9 cellular contexts compared by ENCODE assay signal in genomic region chr4:41363384-41363981, GRCh38.
A peak's percentile ranks its signal among the peaks of the same experiment; 100 is the strongest.
DNase-seq lines count a peak whose midpoint lies in the region; TF ChIP-seq lines count a peak whose summit lies in the region.
"Had no signal": no experiment of that assay in that cellular context is flagged by ENCODE, and none has a peak within 500 bp of the region (broad histone marks: within the 10 kb centered on the region; RNA-seq: fewer than 3 reads in every experiment).

No MANE protein-coding gene starts in this region.

- peak overlapping the region; percentile 52 for H3K9ac ChIP-seq in mesenchymal stem cell (ENCODE audit: low read length)

- in situ Hi-C loops in KBM-7 (cut with MboI; ENCODE audit: low pct_unique_long_range_greater_than_20kb, low sequenced_read_pairs) = no loop called here

- peaks cover 24% of the 10 kb centered on the region for H3K27me3 Mint-ChIP-seq in type B pancreatic cell

- no peak overlapping the region for H4K8ac ChIP-seq in mesenchymal stem cell (ENCODE audit: low read length)

- H2BK5ac ChIP-seq in mesenchymal stem cell (ENCODE audit: low read depth, low read length, poor library complexity, severe bottlenecking) = no peak overlapping the region

- H4K91ac ChIP-seq in mesenchymal stem cell (ENCODE audit: low read length) = no peak overlapping the region

- H3K36me3 ChIP-seq in MG63 = peaks cover 18% of the 10 kb centered on the region
- H3K36me3 ChIP-seq in mesenchymal stem cell (ENCODE audit: control insufficient read depth in 1 of 2, insufficient read depth in 2 of 2, low read depth in 1 of 2, low read length in 2 of 2) = no peaks in the 10 kb centered on the region

- no peaks in the 10 kb centered on the region for H3K9me3 ChIP-seq in MG63
- no peaks in the 10 kb centered on the region for H3K9me3 ChIP-seq in mesenchymal stem cell (ENCODE audit: control insufficient read depth, low read length)

- H2BK120ac ChIP-seq in mesenchymal stem cell (ENCODE audit: low read depth, low read length) = no peak overlapping the region

- H3K27ac Mint-ChIP-seq in type B pancreatic cell = peak overlapping the region; percentile 60
- H3K27ac Mint-ChIP-seq: dendritic cell treated with granulocyte-macrophage colony-stimulating factor and Interleukin-4, amounts not matched to agents 40 ng/mL and 50 ng/mL, for 4 days had no signal

- peaks cover 31% of the 10 kb centered on the region for H3K4me1 Mint-ChIP-seq in type B pancreatic cell (ENCODE audit: unreplicated experiment)

- peak overlapping the region; percentile 92 for H3K4me3 Mint-ChIP-seq in type B pancreatic cell
- H3K4me3 Mint-ChIP-seq: dendritic cell treated with granulocyte-macrophage colony-stimulating factor and Interleukin-4, amounts not matched to agents 40 ng/mL and 50 ng/mL, for 4 days had no signal

- peak; percentile 18 for TF ChIP-seq CTCF in epithelial cell of proximal tubule (conservative IDR thresholded peaks at IDR 0.05; ENCODE audit: low read depth, low read length)
- no peak for TF ChIP-seq CTCF in type B pancreatic cell (conservative IDR thresholded peaks at IDR 0.05)

- WGBS in mesenchymal stem cell = 26% methylated on average over 7 of the region's 9 CpGs

- no peak overlapping the region for H2AFZ ChIP-seq in mesenchymal stem cell (ENCODE audit: low read depth, low read length)

- H3K9me3 Mint-ChIP-seq in type B pancreatic cell = no peaks in the 10 kb centered on the region
- H3K9me3 Mint-ChIP-seq: dendritic cell treated with granulocyte-macrophage colony-stimulating factor and Interleukin-4, amounts not matched to agents 40 ng/mL and 50 ng/mL, for 4 days had no signal

- peak overlapping the region in 1 of 2 experiments; percentile 95 for H2BK12ac ChIP-seq in mesenchymal stem cell (ENCODE audit: low read length in 2 of 2)

- H2BK15ac ChIP-seq in mesenchymal stem cell (ENCODE audit: low read depth, poor library complexity, severe bottlenecking) = no peak overlapping the region

- H3K14ac ChIP-seq in mesenchymal stem cell (ENCODE audit: low read length in 2 of 2) = no peak overlapping the region

- peak overlapping the region; percentile 67 for H3K4me3 ChIP-seq in MG63
- peak overlapping the region; percentile 78 for H3K4me3 ChIP-seq in epithelial cell of proximal tubule (ENCODE audit: low read depth, low read length)
- H3K4me3 ChIP-seq in mesenchymal stem cell (ENCODE audit: insufficient read depth in 1 of 2, low read depth in 1 of 2, low read length in 2 of 2) = no peak overlapping the region

- H3K23ac ChIP-seq in mesenchymal stem cell (ENCODE audit: low read length in 2 of 2) = no peak overlapping the region

- no peak overlapping the region for H3K18ac ChIP-seq in mesenchymal stem cell (ENCODE audit: low read depth in 1 of 2, low read length in 2 of 2)

- no peaks in the 10 kb centered on the region for H3K79me1 ChIP-seq in mesenchymal stem cell (replicated peaks; ENCODE audit: low read length, poor library complexity, severe bottlenecking)

- H3K4ac ChIP-seq in mesenchymal stem cell (ENCODE audit: low read depth in 1 of 2, low read length in 2 of 2) = no peak overlapping the region

- peaks cover 5% of the 10 kb centered on the region for H3K36me3 Mint-ChIP-seq in type B pancreatic cell

- no peak overlapping the region for H2AK5ac ChIP-seq in mesenchymal stem cell (ENCODE audit: low read length, severe bottlenecking)

- no peak overlapping the region for H3K4me2 ChIP-seq in mesenchymal stem cell (ENCODE audit: low read length, poor library complexity, severe bottlenecking)

- H3K27me3 ChIP-seq in MG63 (no peaks in the 10 kb centered on the region), mesenchymal stem cell (ENCODE audit: control insufficient read depth in 1 of 2, insufficient read depth in 1 of 2, low read length in 2 of 2) (peaks cover 13 to 50% of the 10 kb centered on the region in 2 experiments)

- H3K27ac ChIP-seq in mesenchymal stem cell (ENCODE audit: low read length, poor library complexity, severe bottlenecking) = no peak overlapping the region

- peak; percentile 72 for DNase-seq in MG63
- DNase-seq in epithelial cell of proximal tubule (ENCODE audit: low read depth) = peak; percentile 85
- peak; percentile 53 for DNase-seq in mesenchymal stem cell
- DNase-seq in type B pancreatic cell (ENCODE audit: extremely low spot score, unreplicated experiment) = no peak
- DNase-seq in middle frontal gyrus (ENCODE audit: extremely low spot score, low spot score) = no peak
- no peak for DNase-seq in KBM-7
- DNase-seq in NCI-H2171 (lab: John Stamatoyannopoulos, UW) = no peak
- DNase-seq: activated CD4-positive, CD25-positive, alpha-beta regulatory T cell treated with anti-CD3 and anti-CD28 coated beads, Interleukin-2, amount 50 U/mL, for 72 hours had no signal

- peaks cover 15% of the 10 kb centered on the region for H3K4me1 ChIP-seq in mesenchymal stem cell (ENCODE audit: control insufficient read depth, insufficient read depth, low read depth, low read length)

Comparison
In these comparisons a context has a peak if more than half of its experiments do, and no peak if none do; other contexts are left out.
1. DNase-seq: peak in MG63 (single experiment), epithelial cell of proximal tubule (single experiment) and mesenchymal stem cell (single experiment); none in type B pancreatic cell (single experiment), middle frontal gyrus (single experiment), KBM-7 (single experiment) and NCI-H2171 (single experiment).
2. H3K4me3 ChIP-seq: peak in MG63 (single experiment) and epithelial cell of proximal tubule (single experiment); none in mesenchymal stem cell (0 of 2).